ENCODE assay signal across 20 cellular contexts in genomic region chr9:3459076-3459475, GRCh38.
DNase-seq lines count a peak whose midpoint lies in the region; ATAC-seq and TF ChIP-seq lines count a peak whose summit lies in the region.
"Had no signal": no experiment of that assay in that cellular context is flagged by ENCODE, and none has a peak within 500 bp of the region (broad histone marks: within the 10 kb centered on the region; RNA-seq: fewer than 3 reads in every experiment).

No MANE protein-coding gene starts in this region.

- TF ChIP-seq POLR2A in lower leg skin (IDR thresholded peaks at IDR 0.05) = no peak
- TF ChIP-seq POLR2A in spleen (IDR thresholded peaks at IDR 0.05) = no peak

- peaks cover 0 to 3% (median 0%) of the 10 kb centered on the region in 6 donors for H3K4me1 ChIP-seq in spleen

- DNase-seq in NCI-H510A treated with DMSO at 0.1 percent for 48 hours (lab: John Stamatoyannopoulos, UW) = peak; percentile 41
- no peak for DNase-seq in NCI-H510A (lab: John Stamatoyannopoulos, UW)
- peak; percentile 52 for DNase-seq in NCI-H2196 (lab: John Stamatoyannopoulos, UW; ENCODE audit: unreplicated experiment)
- DNase-seq in activated effector memory CD4-positive, alpha-beta T cell treated with anti-CD3 and anti-CD28 coated beads, Interleukin-2, amount 50 U/mL, for 16 hours = no peak
- DNase-seq in lower leg skin (ENCODE audit: low spot score in 2 of 2) = no peak
- no peak for DNase-seq in spleen
- no peak for DNase-seq in substantia nigra (lab: John Stamatoyannopoulos, UW)
- DNase-seq: activated CD8-positive, alpha-beta T cell treated with anti-CD3 and anti-CD28 coated beads, Interleukin-2, amount 10 ng/mL, durations not matched to agents 7 days and 5 days; activated naive CD8-positive, alpha-beta T cell treated with anti-CD3 and anti-CD28 coated beads, Interleukin-2, amount 50 U/mL, for 24 hours; CD8-positive, alpha-beta T cell; esophagus squamous epithelium; KBM-7; mesendoderm; right cardiac atrium; stimulated activated CD4-positive, alpha-beta T cell treated with anti-CD3 and anti-CD28 coated beads, Interleukin-2, amount 100 ng/mL, for 24 hours had no signal

- peak; percentile 96 for ATAC-seq in SK-N-SH treated with all-trans-retinoic acid at 6 μM for 48 hours
- ATAC-seq: activated CD8-positive, alpha-beta T cell treated with anti-CD3 and anti-CD28 coated beads, Interleukin-2, amount 10 ng/mL, durations not matched to agents 7 days and 5 days; activated naive CD8-positive, alpha-beta T cell treated with anti-CD3 and anti-CD28 coated beads, Interleukin-2, amount 50 U/mL, for 24 hours; CD8-positive, alpha-beta T cell; GM12878; Panc1; right cardiac atrium had no signal

- no peaks in the 10 kb centered on the region for H3K27me3 ChIP-seq in spleen (replicated peaks in 1 of 7)
- H3K27me3 ChIP-seq: esophagus squamous epithelium, neural progenitor cell, vagina had no signal

- no peaks in the 10 kb centered on the region for H3K36me3 ChIP-seq in spleen
- H3K36me3 ChIP-seq: esophagus squamous epithelium, vagina had no signal

- H3K27ac ChIP-seq in spleen (no peak overlapping the region), substantia nigra (ENCODE audit: low read depth, low read length, poor library complexity, severe bottlenecking) (no peak overlapping the region)
- H3K27ac ChIP-seq: esophagus squamous epithelium, neural progenitor cell, vagina had no signal

- no peak overlapping the region for H3K4me3 ChIP-seq in lower leg skin (ENCODE audit: low read depth, poor library complexity, severe bottlenecking)
- no peak overlapping the region for H3K4me3 ChIP-seq in spleen
- H3K4me3 ChIP-seq: esophagus squamous epithelium, GM12878, neural progenitor cell, vagina had no signal

- no peak for TF ChIP-seq CTCF in lower leg skin (IDR thresholded peaks at IDR 0.05)
- no peak for TF ChIP-seq CTCF in spleen (IDR thresholded peaks at IDR 0.05 in 8 of 11, conservative IDR thresholded peaks at IDR 0.05 in 3 of 11)

- 57 to 61% methylated on average over 1 of the region's 1 CpG for WGBS in lower leg skin, 2 donors
- 85 to 97% (median 94%) methylated on average over 1 of the region's 1 CpG for WGBS in spleen, 5 donors

- H3K9me3 ChIP-seq in spleen = no peaks in the 10 kb centered on the region
- H3K9me3 ChIP-seq: esophagus squamous epithelium, vagina had no signal

- intact Hi-C loops in lower leg skin (cut with DNase I; ENCODE audit: low total_unique reads) (no loop called here), spleen (cut with DNase I; ENCODE audit: low total_unique reads) (no loop called here)

TF ChIP-seq in SK-N-SH treated with all-trans-retinoic acid at 6 μM for 48 hours, 23 proteins besides CTCF, POLR2A, EP300 and RAD21:
- no peak for TF ChIP-seq ZFP3 (CRISPR knock-in tag; IDR thresholded peaks at IDR 0.05)
- peak; percentile 90 for TF ChIP-seq ISL1 (CRISPR knock-in tag; IDR thresholded peaks at IDR 0.05)
- peak; percentile 79; the same call in 1 of the 2 replicates for TF ChIP-seq TCF4 (CRISPR knock-in tag; IDR thresholded peaks at IDR 0.05; ENCODE audit: borderline replicate concordance)
- 0 out of 2 replicates have a peak, but pooled peaks have one; percentile 69 for TF ChIP-seq TSHZ2 (CRISPR knock-in tag; IDR thresholded peaks at IDR 0.05)
- TF ChIP-seq ZNF8 (CRISPR knock-in tag; IDR thresholded peaks at IDR 0.05) = no peak
- no peak for TF ChIP-seq PPARA (CRISPR knock-in tag; IDR thresholded peaks at IDR 0.05; ENCODE audit: borderline replicate concordance)
- TF ChIP-seq SNAI2 (CRISPR knock-in tag; IDR thresholded peaks at IDR 0.05) = peak; percentile 44; the same call in 1 of the 2 replicates
- no peak for TF ChIP-seq GLIS3 (CRISPR knock-in tag; IDR thresholded peaks at IDR 0.05)

Comparison
In these comparisons a context has a peak if more than half of its experiments do, and no peak if none do; other contexts are left out.
1. DNase-seq: peak in NCI-H510A treated with DMSO at 0.1 percent for 48 hours (single experiment) and NCI-H2196 (single experiment); none in NCI-H510A (single experiment), activated effector memory CD4-positive, alpha-beta T cell treated with anti-CD3 and anti-CD28 coated beads, Interleukin-2, amount 50 U/mL, for 16 hours (single experiment), lower leg skin (0 of 2), spleen (single experiment) and substantia nigra (0 of 49).